ENCODE assay signal across 8 cellular contexts in genomic region chr2:226652388-226652787, GRCh38.
A peak's percentile ranks its signal among the peaks of the same experiment; 100 is the strongest.
DNase-seq lines count a peak whose midpoint lies in the region; ATAC-seq and TF ChIP-seq lines count a peak whose summit lies in the region.

No MANE protein-coding gene starts in this region.

- no peak overlapping the region for H4K91ac ChIP-seq in neuronal stem cell (ENCODE audit: low read depth, low read length, poor library complexity)

- no peak overlapping the region for H3K4me2 ChIP-seq in neuronal stem cell (ENCODE audit: insufficient read depth, low read length, poor library complexity, severe bottlenecking)

- peak; percentile 46 for ATAC-seq in GM21447 (IDR thresholded peaks at IDR 0.05; ENCODE audit: unreplicated experiment)
- peak; percentile 69 for ATAC-seq in esophagus mucosa

- H2BK5ac ChIP-seq in neuronal stem cell (ENCODE audit: low read length), result no peak overlapping the region

- H3K4me3 ChIP-seq in NB4 (ENCODE audit: low read depth, low read length) (no peak overlapping the region), neuronal stem cell (ENCODE audit: low read length in 2 of 2) (no peak overlapping the region)

- no peak overlapping the region for H2AFZ ChIP-seq in neuronal stem cell (ENCODE audit: low read length)

- no peak overlapping the region for H3K9ac ChIP-seq in neuronal stem cell (ENCODE audit: low read depth, low read length, poor library complexity)

- no peak overlapping the region for H3K18ac ChIP-seq in neuronal stem cell (ENCODE audit: low read length)

- no peak overlapping the region for H2BK12ac ChIP-seq in neuronal stem cell (ENCODE audit: low read length)

- H2BK15ac ChIP-seq in neuronal stem cell (ENCODE audit: low read length), result no peak overlapping the region

- no peaks in the 10 kb centered on the region for H3K27me3 ChIP-seq in neuronal stem cell (ENCODE audit: control insufficient read depth in 3 of 3, insufficient read depth in 3 of 3, low read depth in 1 of 3, low read length in 3 of 3)

- no peak overlapping the region for H2AK5ac ChIP-seq in neuronal stem cell (ENCODE audit: low read depth, low read length)

- H3K4ac ChIP-seq in neuronal stem cell (ENCODE audit: low read length), result no peak overlapping the region

- H3K27ac ChIP-seq in neuronal stem cell (replicated peaks; ENCODE audit: low read length), result no peak overlapping the region

- no CpG with 5 or more reads among the region's 4 CpGs for WGBS in neuronal stem cell (ENCODE audit: extremely low coverage in 2 of 2, insufficient read length in 2 of 2, insufficient replicate concordance in 1 of 2), 2 donors

- H3K9me3 ChIP-seq in neuronal stem cell (replicated peaks in 1 of 2; ENCODE audit: control insufficient read depth in 2 of 2, insufficient read depth in 1 of 2, low read depth in 1 of 2, low read length in 2 of 2), result peaks cover 5 to 10% of the 10 kb centered on the region in 2 donors

- no peaks in the 10 kb centered on the region for H3K36me3 ChIP-seq in neuronal stem cell (replicated peaks in 1 of 2; ENCODE audit: control insufficient read depth in 2 of 2, insufficient read depth in 2 of 2, low read length in 2 of 2)

- peaks cover 5 to 14% of the 10 kb centered on the region in 2 donors for H3K4me1 ChIP-seq in neuronal stem cell (ENCODE audit: control insufficient read depth in 2 of 2, insufficient read depth in 1 of 2, low read depth in 1 of 2, low read length in 2 of 2)

- no peak overlapping the region for H4K8ac ChIP-seq in neuronal stem cell (ENCODE audit: low read depth, low read length)

- H3K14ac ChIP-seq in neuronal stem cell (ENCODE audit: low read length), result no peak overlapping the region

- no peak for TF ChIP-seq CTCF in NB4 (IDR thresholded peaks at IDR 0.05; ENCODE audit: low read depth, low read length)

- DNase-seq in AG08396 (ENCODE audit: low spot score), result peak; percentile 51
- peak; percentile 32 for DNase-seq in NB4 (ENCODE audit: low read depth)
- DNase-seq in NCI-H1105 treated with DMSO at 0.1 percent for 48 hours (lab: John Stamatoyannopoulos, UW), result no peak
- no peak for DNase-seq in ecto neural progenitor cell (ENCODE audit: low spot score)
- DNase-seq in neuronal stem cell (ENCODE audit: low spot score), result no peak
- DNase-seq in NCI-H1930 (lab: John Stamatoyannopoulos, UW), result no peak

- H2BK120ac ChIP-seq in neuronal stem cell (ENCODE audit: low read depth, low read length), result no peak overlapping the region

- H3K79me1 ChIP-seq in neuronal stem cell (ENCODE audit: low read depth, low read length), result no peaks in the 10 kb centered on the region

- H3K23ac ChIP-seq in neuronal stem cell (ENCODE audit: low read depth, low read length, poor library complexity), result no peak overlapping the region

- TF ChIP-seq POLR2A in NB4 (IDR thresholded peaks at IDR 0.05; ENCODE audit: extremely low read depth, insufficient read length), result no peak

Comparison
In these comparisons a context has a peak if more than half of its experiments do, and no peak if none do; other contexts are left out.
1. DNase-seq: peak in AG08396 (single experiment) and NB4 (single experiment); none in NCI-H1105 treated with DMSO at 0.1 percent for 48 hours (single experiment), ecto neural progenitor cell (single experiment), neuronal stem cell (single experiment) and NCI-H1930 (0 of 2).